Comparison of ENCODE assay signal across 4 cellular contexts in genomic region chr11:18691467-18692129, GRCh38. TPM values are rescaled to one million over a fixed set of nuclear protein-coding genes. Genes with fewer than 3 reads are reported as not detected.
"Had no signal": no experiment of that assay in that cellular context is flagged by ENCODE, and none has a peak within 500 bp of the region (broad histone marks: within the 10 kb centered on the region; RNA-seq: fewer than 3 reads in every experiment).

No MANE protein-coding gene starts in this region.

RNA-seq across cellular contexts. Expression of gene IGSF22, which starts 34.4 kb away (rescaled TPM):
- total RNA-seq: activated CD8-positive, alpha-beta T cell treated with anti-CD3 and anti-CD28 coated beads, Interleukin-2, amount 10 ng/mL, durations not matched to agents 7 days and 5 days; chondrocyte; dermis blood vessel endothelial cell; gastrocnemius medialis had no signal
